In genomic region chr16:54265558-54266213, GRCh38 we compare ENCODE assay signal across 19 cellular contexts. TPM values are rescaled to one million over a fixed set of nuclear protein-coding genes. Genes with fewer than 3 reads are reported as not detected.
DNase-seq lines count a peak whose midpoint lies in the region; TF ChIP-seq lines count a peak whose summit lies in the region.
"Had no signal": no experiment of that assay in that cellular context is flagged by ENCODE, and none has a peak within 500 bp of the region (broad histone marks: within the 10 kb centered on the region; RNA-seq: fewer than 3 reads in every experiment).

No MANE protein-coding gene starts in this region.

- H3K4me1 ChIP-seq in left ventricle myocardium inferior (peaks cover 41% of the 10 kb centered on the region), suprapubic skin (peaks cover 6% of the 10 kb centered on the region)
- H3K4me1 ChIP-seq: A549 had no signal

- peak overlapping the region; percentile 81 for H3K27ac ChIP-seq in left ventricle myocardium inferior (replicated peaks)
- H3K27ac ChIP-seq in suprapubic skin, result peak overlapping the region; percentile 49
- no peak overlapping the region for H3K27ac ChIP-seq in brain microvascular endothelial cell
- H3K27ac ChIP-seq: A549, esophagus muscularis mucosa had no signal

- in situ Hi-C loops in brain microvascular endothelial cell (cut with HindIII; ENCODE audit: low pct_ligation_motif_present, low sequenced_read_pairs), result no loop called here

- H3K36me3 ChIP-seq in left ventricle myocardium inferior (no peaks in the 10 kb centered on the region), suprapubic skin (no peaks in the 10 kb centered on the region), brain microvascular endothelial cell (replicated peaks) (no peaks in the 10 kb centered on the region)
- H3K36me3 ChIP-seq: esophagus muscularis mucosa had no signal

- TF ChIP-seq POLR2A in NB4 (IDR thresholded peaks at IDR 0.05; ENCODE audit: extremely low read depth, insufficient read length), result no peak
- TF ChIP-seq POLR2A in suprapubic skin (IDR thresholded peaks at IDR 0.05), result no peak

- H3K9me3 ChIP-seq in left ventricle myocardium inferior (replicated peaks) (peaks cover 11% of the 10 kb centered on the region), suprapubic skin (no peaks in the 10 kb centered on the region)
- H3K9me3 ChIP-seq: A549, esophagus muscularis mucosa had no signal

- WGBS in suprapubic skin, result 82% methylated on average over 8 of the region's 8 CpGs

- H3K27me3 ChIP-seq in left ventricle myocardium inferior (ENCODE audit: low read depth), result no peaks in the 10 kb centered on the region
- no peaks in the 10 kb centered on the region for H3K27me3 ChIP-seq in suprapubic skin
- H3K27me3 ChIP-seq in brain microvascular endothelial cell (replicated peaks), result no peaks in the 10 kb centered on the region

- DNase-seq in NCI-H748 (lab: John Stamatoyannopoulos, UW; ENCODE audit: unreplicated experiment) (peak; percentile 7), NCI-H748 treated with DMSO at 0.1 percent for 48 hours (lab: John Stamatoyannopoulos, UW) (no peak), NB4 (ENCODE audit: low read depth) (peak; percentile 42), left ventricle myocardium inferior (no peak), suprapubic skin (ENCODE audit: low spot score in 2 of 2) (peak; percentile 39 to 45), brain microvascular endothelial cell (no peak), D341Med (ENCODE audit: low spot score) (no peak)
- DNase-seq in activated CD4-positive, alpha-beta T cell treated with anti-CD3 and anti-CD28 coated beads for 4 hours, result no peak
- DNase-seq: activated CD4-positive, alpha-beta memory T cell treated with anti-CD3 and anti-CD28 coated beads for 36 hours; activated T-cell treated with anti-CD3 and anti-CD28 coated beads, Interleukin-2, amount 50 U/mL, for 72 hours; CD4-positive, alpha-beta memory T cell; glutamatergic neuron; immature natural killer cell; NCI-H1105; NCI-H2171 treated with DMSO at 0.1 percent for 48 hours; stimulated activated naive CD4-positive, alpha-beta T cell treated with Interleukin-2 at 50 U/mL for 16 hours; trophoblast cell had no signal

- TF ChIP-seq EP300 in suprapubic skin (IDR thresholded peaks at IDR 0.05), result no peak

- intact Hi-C loops in left ventricle myocardium inferior (cut with micrococcal nuclease), result no loop called here

- H3K4me3 ChIP-seq in NB4 (ENCODE audit: low read depth, low read length) (no peak overlapping the region), left ventricle myocardium inferior (no peak overlapping the region), suprapubic skin (no peak overlapping the region), brain microvascular endothelial cell (ENCODE audit: low read depth, low read length) (no peak overlapping the region)
- H3K4me3 ChIP-seq: A549, esophagus muscularis mucosa had no signal

- TF ChIP-seq CTCF in NB4 (IDR thresholded peaks at IDR 0.05; ENCODE audit: low read depth, low read length), result no peak
- TF ChIP-seq CTCF in left ventricle myocardium inferior (IDR thresholded peaks at IDR 0.05; ENCODE audit: borderline replicate concordance), result no peak
- no peak for TF ChIP-seq CTCF in suprapubic skin (IDR thresholded peaks at IDR 0.05)
- TF ChIP-seq CTCF in brain microvascular endothelial cell (IDR thresholded peaks at IDR 0.05; ENCODE audit: low read depth, low read length, missing control alignments), result no peak

RNA-seq across cellular contexts. Expression of gene IRX3, which starts 20.9 kb away (rescaled TPM):
- total RNA-seq in left ventricle myocardium inferior (94.4 TPM), suprapubic skin (100 to 1,000 TPM in 1 of 4 donors, 10 to 100 TPM in 3; 50.9 to 112 (median 82.7) TPM)
- total RNA-seq: CD4-positive, alpha-beta memory T cell had no signal

Comparison
In these comparisons a context has a peak if more than half of its experiments do, and no peak if none do; other contexts are left out.
1. DNase-seq: peak in NCI-H748 (single experiment), NB4 (single experiment) and suprapubic skin (2 of 2); none in NCI-H748 treated with DMSO at 0.1 percent for 48 hours (single experiment), left ventricle myocardium inferior (single experiment), activated CD4-positive, alpha-beta T cell treated with anti-CD3 and anti-CD28 coated beads for 4 hours (0 of 2), brain microvascular endothelial cell (single experiment) and D341Med (single experiment).